In genomic region chr12:78034025-78034424, GRCh38 we compare ENCODE assay signal across 18 cellular contexts.
DNase-seq lines count a peak whose midpoint lies in the region; ATAC-seq and TF ChIP-seq lines count a peak whose summit lies in the region.
"Had no signal": no experiment of that assay in that cellular context is flagged by ENCODE, and none has a peak within 500 bp of the region (broad histone marks: within the 10 kb centered on the region; RNA-seq: fewer than 3 reads in every experiment).

No MANE protein-coding gene starts in this region.

- no peak overlapping the region for H3K4me3 Mint-ChIP-seq in naive thymus-derived CD4-positive, alpha-beta T cell
- H3K4me3 Mint-ChIP-seq: T-helper 1 cell treated with Interleukin-12 subunit alpha and Interleukin-12 subunit beta and Interleukin-4 antibody, amounts not matched to agents 30 μg/mL and 1 μg/mL, for 36 hours had no signal

- no peaks in the 10 kb centered on the region for H3K27me3 ChIP-seq in naive thymus-derived CD4-positive, alpha-beta T cell (ENCODE audit: control insufficient read depth in 2 of 2, insufficient read depth in 2 of 2, low read length in 2 of 2)
- H3K27me3 ChIP-seq: adrenal gland, gastrocnemius medialis, MG63 had no signal

- DNase-seq in EH (ENCODE audit: low read depth) (peak; percentile 32), MV-4-11 (lab: John Stamatoyannopoulos, UW) (peak; percentile 99), choroid plexus epithelial cell (ENCODE audit: low read depth) (peak; percentile 84), sciatic nerve (ENCODE audit: low spot score) (no peak), NCI-H446 (lab: John Stamatoyannopoulos, UW) (no peak)
- DNase-seq in activated naive CD4-positive, alpha-beta T cell treated with anti-CD3 and anti-CD28 coated beads, Interleukin-2, amount 50 U/mL, for 72 hours (ENCODE audit: low spot score in 2 of 2): no peak
- DNase-seq in naive thymus-derived CD4-positive, alpha-beta T cell: no peak
- DNase-seq: activated CD4-positive, alpha-beta T cell treated with anti-CD3 and anti-CD28 coated beads for 4 hours; dermis blood vessel endothelial cell; gastrocnemius medialis; HCEC 1CT; MG63; NCI-H2171 treated with DMSO at 0.1 percent for 48 hours; retina; stimulated activated naive CD4-positive, alpha-beta T cell treated with Interleukin-2 at 50 U/mL for 16 hours had no signal

- peaks cover 14 to 18% of the 10 kb centered on the region in 2 donors for H3K9me3 Mint-ChIP-seq in activated naive CD4-positive, alpha-beta T cell treated with anti-CD3 and anti-CD28 coated beads, Interleukin-2, amount 50 U/mL, for 72 hours
- peaks cover 0 to 13% (median 1%) of the 10 kb centered on the region in 11 donors for H3K9me3 Mint-ChIP-seq in naive thymus-derived CD4-positive, alpha-beta T cell

- TF ChIP-seq CTCF in choroid plexus epithelial cell (conservative IDR thresholded peaks at IDR 0.05; ENCODE audit: low read depth, low read length): no peak

- no peaks in the 10 kb centered on the region for H3K9me3 ChIP-seq in naive thymus-derived CD4-positive, alpha-beta T cell (ENCODE audit: control insufficient read depth in 2 of 3, low read length in 3 of 3)
- H3K9me3 ChIP-seq: adrenal gland, gastrocnemius medialis, MG63 had no signal

- H3K4me3 ChIP-seq in choroid plexus epithelial cell (ENCODE audit: low read depth, low read length): no peak overlapping the region
- H3K4me3 ChIP-seq in naive thymus-derived CD4-positive, alpha-beta T cell (ENCODE audit: low read length): no peak overlapping the region
- H3K4me3 ChIP-seq: adrenal gland, gastrocnemius medialis, MG63 had no signal

- intact Hi-C loops in sciatic nerve (cut with DNase I): no loop called here
- intact Hi-C loops in naive thymus-derived CD4-positive, alpha-beta T cell (cut with micrococcal nuclease): no loop called here

- no peaks in the 10 kb centered on the region for H3K36me3 ChIP-seq in naive thymus-derived CD4-positive, alpha-beta T cell (ENCODE audit: control insufficient read depth in 2 of 3, insufficient read depth in 3 of 3, low read length in 3 of 3)
- H3K36me3 ChIP-seq: adrenal gland, gastrocnemius medialis, MG63 had no signal

- H3K36me3 Mint-ChIP-seq in activated naive CD4-positive, alpha-beta T cell treated with anti-CD3 and anti-CD28 coated beads, Interleukin-2, amount 50 U/mL, for 72 hours: no peaks in the 10 kb centered on the region
- no peaks in the 10 kb centered on the region for H3K36me3 Mint-ChIP-seq in naive thymus-derived CD4-positive, alpha-beta T cell

- H3K4me1 Mint-ChIP-seq in naive thymus-derived CD4-positive, alpha-beta T cell: no peaks in the 10 kb centered on the region

- H3K4me1 ChIP-seq in naive thymus-derived CD4-positive, alpha-beta T cell (ENCODE audit: control insufficient read depth in 2 of 2, insufficient read depth in 2 of 2, low read length in 2 of 2): no peaks in the 10 kb centered on the region
- H3K4me1 ChIP-seq: adrenal gland, gastrocnemius medialis had no signal

- no peak overlapping the region for H3K27ac ChIP-seq in naive thymus-derived CD4-positive, alpha-beta T cell (ENCODE audit: low read depth, low read length)
- H3K27ac ChIP-seq: gastrocnemius medialis had no signal

- POLR2A ChIA-PET in naive thymus-derived CD4-positive, alpha-beta T cell (lab: Charles Lee): no interaction called here

- no peaks in the 10 kb centered on the region for H3K27me3 Mint-ChIP-seq in naive thymus-derived CD4-positive, alpha-beta T cell

- peak; percentile 85 for ATAC-seq in sciatic nerve
- ATAC-seq in activated naive CD4-positive, alpha-beta T cell treated with anti-CD3 and anti-CD28 coated beads, Interleukin-2, amount 50 U/mL, for 72 hours: no peak
- no peak for ATAC-seq in HG03135 (IDR thresholded peaks at IDR 0.05; ENCODE audit: unreplicated experiment)
- ATAC-seq in naive thymus-derived CD4-positive, alpha-beta T cell: no peak

- no peak overlapping the region for H3K27ac Mint-ChIP-seq in activated naive CD4-positive, alpha-beta T cell treated with anti-CD3 and anti-CD28 coated beads, Interleukin-2, amount 50 U/mL, for 72 hours
- no peak overlapping the region for H3K27ac Mint-ChIP-seq in naive thymus-derived CD4-positive, alpha-beta T cell
- H3K27ac Mint-ChIP-seq: T-helper 1 cell treated with Interleukin-12 subunit alpha and Interleukin-12 subunit beta and Interleukin-4 antibody, amounts not matched to agents 30 μg/mL and 1 μg/mL, for 36 hours had no signal

- CTCF ChIA-PET in naive thymus-derived CD4-positive, alpha-beta T cell (lab: Charles Lee): no interaction called here

Comparison
In these comparisons a context has a peak if more than half of its experiments do, and no peak if none do; other contexts are left out.
1. DNase-seq: peak in EH (single experiment), MV-4-11 (single experiment) and choroid plexus epithelial cell (single experiment); none in sciatic nerve (single experiment), NCI-H446 (0 of 2), activated naive CD4-positive, alpha-beta T cell treated with anti-CD3 and anti-CD28 coated beads, Interleukin-2, amount 50 U/mL, for 72 hours (0 of 2) and naive thymus-derived CD4-positive, alpha-beta T cell (0 of 9).